ENCODE assay signal across 1 cellular context in genomic region chr5:180717989-180718388, GRCh38.
TF ChIP-seq lines count a peak whose summit lies in the region.

No MANE protein-coding gene starts in this region.

TF ChIP-seq in GM12878, 131 proteins besides CTCF, POLR2A, EP300 and RAD21 (continued from another document):
- TF ChIP-seq, protein P1, sequence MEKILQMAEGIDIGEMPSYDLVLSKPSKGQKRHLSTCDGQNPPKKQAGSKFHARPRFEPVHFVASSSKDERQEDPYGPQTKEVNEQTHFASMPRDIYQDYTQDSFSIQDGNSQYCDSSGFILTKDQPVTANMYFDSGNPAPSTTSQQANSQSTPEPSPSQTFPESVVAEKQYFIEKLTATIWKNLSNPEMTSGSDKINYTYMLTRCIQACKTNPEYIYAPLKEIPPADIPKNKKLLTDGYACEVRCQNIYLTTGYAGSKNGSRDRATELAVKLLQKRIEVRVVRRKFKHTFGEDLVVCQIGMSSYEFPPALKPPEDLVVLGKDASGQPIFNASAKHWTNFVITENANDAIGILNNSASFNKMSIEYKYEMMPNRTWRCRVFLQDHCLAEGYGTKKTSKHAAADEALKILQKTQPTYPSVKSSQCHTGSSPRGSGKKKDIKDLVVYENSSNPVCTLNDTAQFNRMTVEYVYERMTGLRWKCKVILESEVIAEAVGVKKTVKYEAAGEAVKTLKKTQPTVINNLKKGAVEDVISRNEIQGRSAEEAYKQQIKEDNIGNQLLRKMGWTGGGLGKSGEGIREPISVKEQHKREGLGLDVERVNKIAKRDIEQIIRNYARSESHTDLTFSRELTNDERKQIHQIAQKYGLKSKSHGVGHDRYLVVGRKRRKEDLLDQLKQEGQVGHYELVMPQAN (conservative IDR thresholded peaks at IDR 0.05): no peak
- TF ChIP-seq ZBTB4 (CRISPR knock-in tag; IDR thresholded peaks at IDR 0.05) (no peak), RUNX3 (IDR thresholded peaks at IDR 0.05; ENCODE audit: low read length) (peak; percentile 89), BHLHE40 (IDR thresholded peaks at IDR 0.05; ENCODE audit: borderline replicate concordance in 1 of 2, low read depth in 2 of 2, low read length in 1 of 2) (peak in 1 of 2 experiments; percentile 66; a peak in 2 of 4 replicates), FOXM1 (IDR thresholded peaks at IDR 0.05; ENCODE audit: low read depth, low read length) (peak; percentile 36; the same call in 1 of the 2 replicates)
TF ChIP-seq in GM12878: peak in this region for 17.
